ENCODE assay signal across 14 cellular contexts in genomic region chr14:105883066-105884005, GRCh38.
DNase-seq lines count a peak whose midpoint lies in the region; ATAC-seq and TF ChIP-seq lines count a peak whose summit lies in the region.
"Had no signal": no experiment of that assay in that cellular context is flagged by ENCODE, and none has a peak within 500 bp of the region (broad histone marks: within the 10 kb centered on the region; RNA-seq: fewer than 3 reads in every experiment).

No MANE protein-coding gene starts in this region.

- no peaks in the 10 kb centered on the region for H3K27me3 ChIP-seq in upper lobe of left lung
- H3K27me3 ChIP-seq: pancreas had no signal

- peak; percentile 2 for DNase-seq in activated naive CD4-positive, alpha-beta T cell treated with anti-CD3 and anti-CD28 coated beads for 36 hours
- no peak for DNase-seq in activated naive CD4-positive, alpha-beta T cell (lab: John Stamatoyannopoulos, UW)
- peak; percentile 58 for DNase-seq in coronary artery (ENCODE audit: low spot score)
- DNase-seq in mucosa of descending colon: peak in 2 of 3 donors; percentile 14 to 31
- peak; percentile 10 to 50 for DNase-seq in upper lobe of left lung
- no peak for DNase-seq in iPS-NIHi7 (ENCODE audit: extremely low spot score)
- no peak for DNase-seq in retina
- DNase-seq: activated naive CD8-positive, alpha-beta T cell treated with anti-CD3 and anti-CD28 coated beads for 36 hours; effector memory CD8-positive, alpha-beta T cell; KBM-7; NCI-H1436; NCI-H345 had no signal

- H3K9me3 Mint-ChIP-seq in activated naive CD4-positive, alpha-beta T cell treated with anti-CD3 and anti-CD28 coated beads for 36 hours: no peaks in the 10 kb centered on the region
- H3K9me3 Mint-ChIP-seq: activated naive CD8-positive, alpha-beta T cell treated with anti-CD3 and anti-CD28 coated beads for 36 hours; effector memory CD8-positive, alpha-beta T cell had no signal

- intact Hi-C loops in activated naive CD4-positive, alpha-beta T cell treated with anti-CD3 and anti-CD28 coated beads for 36 hours (cut with micrococcal nuclease): no loop called here
- intact Hi-C loops in mucosa of descending colon (cut with DNase I, micrococcal nuclease): no loop called here

- no peak for ATAC-seq in mucosa of descending colon
- ATAC-seq in upper lobe of left lung (ENCODE audit: low FRiP score in 2 of 2): no peak
- ATAC-seq in HG02981 (IDR thresholded peaks at IDR 0.05; ENCODE audit: unreplicated experiment): no peak
- ATAC-seq: effector memory CD8-positive, alpha-beta T cell; pancreas had no signal

- no peaks in the 10 kb centered on the region for H3K9me3 ChIP-seq in mucosa of descending colon
- H3K9me3 ChIP-seq in upper lobe of left lung: no peaks in the 10 kb centered on the region
- H3K9me3 ChIP-seq: pancreas had no signal

- H3K4me3 ChIP-seq in coronary artery (no peak overlapping the region), mucosa of descending colon (no peak overlapping the region), upper lobe of left lung (no peak overlapping the region)
- H3K4me3 ChIP-seq: pancreas had no signal

- H3K4me1 ChIP-seq in mucosa of descending colon (ENCODE audit: low read depth) (no peaks in the 10 kb centered on the region), upper lobe of left lung (no peaks in the 10 kb centered on the region)
- H3K4me1 ChIP-seq: pancreas had no signal

- H3K36me3 ChIP-seq in mucosa of descending colon (ENCODE audit: low read depth) (no peaks in the 10 kb centered on the region), upper lobe of left lung (no peaks in the 10 kb centered on the region)
- H3K36me3 ChIP-seq: pancreas had no signal

- no peaks in the 10 kb centered on the region for H3K4me1 Mint-ChIP-seq in activated naive CD4-positive, alpha-beta T cell treated with anti-CD3 and anti-CD28 coated beads for 36 hours (ENCODE audit: low read depth)

- no peaks in the 10 kb centered on the region for H3K36me3 Mint-ChIP-seq in activated naive CD4-positive, alpha-beta T cell treated with anti-CD3 and anti-CD28 coated beads for 36 hours (ENCODE audit: low read depth)
- H3K36me3 Mint-ChIP-seq: activated naive CD8-positive, alpha-beta T cell treated with anti-CD3 and anti-CD28 coated beads for 36 hours had no signal

- peaks cover 7% of the 10 kb centered on the region for H3K27me3 Mint-ChIP-seq in activated naive CD4-positive, alpha-beta T cell treated with anti-CD3 and anti-CD28 coated beads for 36 hours (ENCODE audit: low read depth)

- TF ChIP-seq POLR2A in upper lobe of left lung (IDR thresholded peaks at IDR 0.05): no peak

- H3K4me3 Mint-ChIP-seq in activated naive CD4-positive, alpha-beta T cell treated with anti-CD3 and anti-CD28 coated beads for 36 hours: no peak overlapping the region
- H3K4me3 Mint-ChIP-seq: activated naive CD8-positive, alpha-beta T cell treated with anti-CD3 and anti-CD28 coated beads for 36 hours; effector memory CD8-positive, alpha-beta T cell had no signal

- no peak overlapping the region for H3K27ac Mint-ChIP-seq in activated naive CD4-positive, alpha-beta T cell treated with anti-CD3 and anti-CD28 coated beads for 36 hours
- H3K27ac Mint-ChIP-seq: activated naive CD8-positive, alpha-beta T cell treated with anti-CD3 and anti-CD28 coated beads for 36 hours; effector memory CD8-positive, alpha-beta T cell had no signal

- TF ChIP-seq CTCF in coronary artery (IDR thresholded peaks at IDR 0.05) (no peak), mucosa of descending colon (IDR thresholded peaks at IDR 0.05) (no peak), upper lobe of left lung (IDR thresholded peaks at IDR 0.05) (no peak)

- no peak for TF ChIP-seq EP300 in upper lobe of left lung (IDR thresholded peaks at IDR 0.05)

- CTCF ChIA-PET in activated naive CD4-positive, alpha-beta T cell treated with anti-CD3 and anti-CD28 coated beads for 36 hours (lab: Charles Lee): no interaction called here

- 81 to 87% methylated on average over 4 to 14 of the region's 17 CpGs for WGBS in upper lobe of left lung, 2 donors

- H3K27ac ChIP-seq in coronary artery (no peak overlapping the region), upper lobe of left lung (no peak overlapping the region)
- H3K27ac ChIP-seq: pancreas had no signal

Comparison
In these comparisons a context has a peak if more than half of its experiments do, and no peak if none do; other contexts are left out.
1. DNase-seq: peak in activated naive CD4-positive, alpha-beta T cell treated with anti-CD3 and anti-CD28 coated beads for 36 hours (single experiment), coronary artery (single experiment), mucosa of descending colon (2 of 3) and upper lobe of left lung (2 of 2); none in activated naive CD4-positive, alpha-beta T cell (0 of 4), iPS-NIHi7 (single experiment) and retina (single experiment).